1 cellular context compared by ENCODE assay signal in genomic region chr12:104064842-104065441, GRCh38.
TF ChIP-seq lines count a peak whose summit lies in the region.

No MANE protein-coding gene starts in this region.

TF ChIP-seq in HepG2, 621 proteins besides CTCF, POLR2A, EP300 and RAD21 (continued from another document):
- TF ChIP-seq UBTF (CRISPR knock-in tag; IDR thresholded peaks at IDR 0.05) (0 out of 2 replicates have a peak, but pooled peaks have one; percentile 39), PLRG1 (conservative IDR thresholded peaks at IDR 0.05) (no peak), ZUFSP (CRISPR knock-in tag; IDR thresholded peaks at IDR 0.05; ENCODE audit: borderline replicate concordance) (no peak), ZNF749 (CRISPR knock-in tag; IDR thresholded peaks at IDR 0.05; ENCODE audit: borderline replicate concordance) (0 out of 2 replicates have a peak, but pooled peaks have one; percentile 9), ZNF652 (CRISPR knock-in tag; IDR thresholded peaks at IDR 0.05; ENCODE audit: borderline replicate concordance, low read depth) (no peak), ERF (CRISPR knock-in tag; IDR thresholded peaks at IDR 0.05) (no peak), ZNF605 (CRISPR knock-in tag; IDR thresholded peaks at IDR 0.05) (0 out of 2 replicates have a peak, but pooled peaks have one; percentile 29)
